Comparison of ENCODE assay signal across 5 cellular contexts in the genomic region with DNA sequence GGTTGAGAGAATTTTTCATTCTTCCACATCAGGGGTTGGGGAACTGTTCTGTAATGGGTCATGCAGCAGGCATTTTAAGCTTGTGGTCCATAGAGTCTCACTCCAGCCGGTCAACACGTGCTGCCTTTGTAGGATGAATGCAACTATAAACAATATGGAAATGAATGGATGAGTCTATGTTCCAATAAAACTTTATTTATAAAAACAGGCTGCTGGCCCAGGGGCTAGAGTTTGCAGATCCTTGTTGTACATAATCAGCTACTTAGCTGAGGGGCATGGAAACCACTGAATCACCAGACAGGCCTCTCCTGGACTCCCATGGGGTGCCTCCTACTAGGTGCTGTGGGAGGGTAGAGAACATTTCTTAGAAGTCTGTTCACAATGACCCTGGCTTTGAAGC.
"Had no signal": no experiment of that assay in that cellular context is flagged by ENCODE, and none has a peak within 500 bp of the region (broad histone marks: within the 10 kb centered on the region; RNA-seq: fewer than 3 reads in every experiment).

No MANE protein-coding gene starts in this region.

- H3K4me3 Mint-ChIP-seq: H9, IgD-negative memory B cell had no signal

- H3K9me3 Mint-ChIP-seq: H9 had no signal

- DNase-seq: GOT3, HCEC 1CT, KG1 had no signal

- H3K36me3 Mint-ChIP-seq: IgD-negative memory B cell had no signal
